In the genomic region with DNA sequence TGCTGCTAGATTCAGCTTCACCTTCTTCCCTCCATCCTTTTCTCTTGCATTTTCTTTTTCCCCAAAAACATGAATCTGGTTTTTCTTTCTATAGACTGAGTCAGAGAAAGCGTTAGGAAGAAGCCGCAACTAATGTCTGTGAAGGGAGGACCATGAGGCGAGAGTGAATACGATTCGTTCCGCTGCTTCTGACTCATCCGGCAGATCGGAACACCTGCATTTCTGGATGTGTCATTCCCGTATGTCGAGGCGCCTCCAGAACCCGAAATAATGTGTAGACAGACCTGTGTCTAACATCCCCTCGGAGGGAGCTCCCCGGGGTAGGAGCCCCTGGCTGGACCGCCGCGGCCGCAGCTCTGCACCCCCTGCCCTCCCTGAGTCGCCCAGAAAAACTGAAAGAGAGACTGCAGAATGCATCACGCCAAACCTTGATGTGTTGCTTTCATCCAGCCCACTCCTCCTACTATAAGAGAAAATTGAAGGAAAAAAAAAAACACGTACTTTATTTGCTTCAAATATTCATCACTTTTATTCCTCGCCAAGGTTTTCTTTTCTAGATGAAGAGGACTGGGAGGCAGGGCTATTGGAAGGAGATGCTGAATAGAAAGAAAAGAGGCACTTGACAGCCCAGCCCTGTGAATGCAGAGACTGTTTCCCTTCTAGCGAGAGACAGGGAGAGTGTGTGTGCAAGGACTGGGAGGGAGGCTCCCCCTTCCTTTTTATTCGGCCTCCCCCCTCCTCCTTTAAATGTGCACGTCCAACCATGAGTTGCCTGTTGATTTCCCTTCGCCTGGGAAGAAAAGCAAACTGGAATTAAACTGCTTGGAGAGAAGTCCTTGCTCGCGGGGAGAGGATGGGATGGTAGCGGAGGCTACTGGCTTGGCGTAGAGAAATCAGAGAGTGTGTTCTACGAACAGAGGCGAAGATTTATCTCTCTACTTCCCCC, we compare ENCODE assay signal across 8 cellular contexts. TPM values are rescaled to one million over a fixed set of nuclear protein-coding genes. Genes with fewer than 3 reads are reported as not detected.
DNase-seq lines count a peak whose midpoint lies in the region; ATAC-seq and TF ChIP-seq lines count a peak whose summit lies in the region.

No MANE protein-coding gene starts in this region.

- H3K27ac ChIP-seq in CD4-positive, alpha-beta T cell (ENCODE audit: low read depth, low read length), result no peak overlapping the region
- peak overlapping the region in 3 of 21 experiments; percentile 7 to 47 (median 22) for H3K27ac ChIP-seq in skin epidermis

- no peak for ATAC-seq in CD4-positive, alpha-beta T cell (ENCODE audit: poor library complexity)
- no peak for ATAC-seq in GM18868 (IDR thresholded peaks at IDR 0.05; ENCODE audit: unreplicated experiment)
- no peak for ATAC-seq in GM18867 (IDR thresholded peaks at IDR 0.05; ENCODE audit: unreplicated experiment)

- no peaks in the 10 kb centered on the region for H3K36me3 Mint-ChIP-seq in CD4-positive, alpha-beta T cell (ENCODE audit: low read depth)
- no peaks in the 10 kb centered on the region for H3K36me3 Mint-ChIP-seq in MCF 10A (ENCODE audit: insufficient read depth, unreplicated experiment)

- no peaks in the 10 kb centered on the region for H3K9me3 ChIP-seq in CD4-positive, alpha-beta T cell (ENCODE audit: control insufficient read depth, low read length)

- H3K27me3 Mint-ChIP-seq in CD4-positive, alpha-beta T cell, result peaks cover 74% of the 10 kb centered on the region
- H3K27me3 Mint-ChIP-seq in MCF 10A (ENCODE audit: insufficient read depth, unreplicated experiment), result peaks cover 44% of the 10 kb centered on the region

- peak overlapping the region; percentile 23 to 44 (median 33) for H3K4me3 ChIP-seq in skin epidermis

- peak overlapping the region; percentile 83 for H3K4me3 Mint-ChIP-seq in CD4-positive, alpha-beta T cell
- H3K4me3 Mint-ChIP-seq in MCF 10A (ENCODE audit: unreplicated experiment), result peak overlapping the region; percentile 58

- H3K9me3 Mint-ChIP-seq in CD4-positive, alpha-beta T cell, result no peaks in the 10 kb centered on the region
- H3K9me3 Mint-ChIP-seq in MCF 10A (ENCODE audit: unreplicated experiment), result no peaks in the 10 kb centered on the region

- no peak for TF ChIP-seq CTCF in CD4-positive, alpha-beta T cell (IDR thresholded peaks at IDR 0.05)
- no peak for TF ChIP-seq CTCF in MCF 10A (IDR thresholded peaks at IDR 0.05; ENCODE audit: unreplicated experiment)

- no peak for DNase-seq in CD4-positive, alpha-beta T cell
- DNase-seq in M059J (ENCODE audit: low read depth) (peak; percentile 58), MCF 10A (ENCODE audit: unreplicated experiment) (no peak), inferior parietal cortex (ENCODE audit: extremely low spot score) (peak; percentile 73), SHP77 treated with DMSO at 0.1 percent for 48 hours (lab: John Stamatoyannopoulos, UW) (no peak)

- peaks cover 60% of the 10 kb centered on the region for H3K27me3 ChIP-seq in CD4-positive, alpha-beta T cell (ENCODE audit: control insufficient read depth, insufficient read depth, low read length)

- intact Hi-C loops in CD4-positive, alpha-beta T cell (cut with DNase I, micrococcal nuclease), result no loop called here
- intact Hi-C loops in MCF 10A (cut with micrococcal nuclease), result no loop called here

- BruUV-seq in MCF 10A (replicated peaks; lab: Mats Ljungman, UMichigan), result no TSS peak

- H3K27ac Mint-ChIP-seq in CD4-positive, alpha-beta T cell, result no peak overlapping the region
- H3K27ac Mint-ChIP-seq in MCF 10A (ENCODE audit: low read depth, unreplicated experiment), result no peak overlapping the region

- CTCF ChIA-PET in CD4-positive, alpha-beta T cell (lab: Charles Lee), result no interaction called here
- CTCF ChIA-PET in MCF 10A (lab: Yijun Ruan, JAX), result interaction anchor here (0.6 to 0.7 kb wide), 2 partner anchors 33 to 1324 kb away, joined by 3 to 4 read pairs; no protein-coding TSS in a partner anchor

- H3K4me1 Mint-ChIP-seq in CD4-positive, alpha-beta T cell (ENCODE audit: low read depth), result peaks cover 45% of the 10 kb centered on the region
- H3K4me1 Mint-ChIP-seq in MCF 10A (ENCODE audit: insufficient read depth, unreplicated experiment), result peaks cover 10% of the 10 kb centered on the region

- POLR2A ChIA-PET in CD4-positive, alpha-beta T cell (lab: Charles Lee), result no interaction called here
- POLR2A ChIA-PET in MCF 10A (lab: Yijun Ruan, JAX), result no interaction called here

RNA-seq across cellular contexts. Expression of gene PCDH17, which starts 0.6 kb away (rescaled TPM):
- under 1 TPM in 1 of 2 experiments, not detected in 1; 0.05 TPM for total RNA-seq in CD4-positive, alpha-beta T cell
- total RNA-seq in M059J (2014; rRNA removed; shearing (Covaris generic)), result 1.1 and 2.4 TPM in 2 replicates
- not detected in 2 replicates for total RNA-seq in MCF 10A (2022)

Comparison
In these comparisons a context has a peak if more than half of its experiments do, and no peak if none do; other contexts are left out.
1. DNase-seq: peak in M059J (single experiment) and inferior parietal cortex (single experiment); none in CD4-positive, alpha-beta T cell (0 of 10), MCF 10A (single experiment) and SHP77 treated with DMSO at 0.1 percent for 48 hours (single experiment).